ENCODE assay signal across 27 cellular contexts in the genomic region with DNA sequence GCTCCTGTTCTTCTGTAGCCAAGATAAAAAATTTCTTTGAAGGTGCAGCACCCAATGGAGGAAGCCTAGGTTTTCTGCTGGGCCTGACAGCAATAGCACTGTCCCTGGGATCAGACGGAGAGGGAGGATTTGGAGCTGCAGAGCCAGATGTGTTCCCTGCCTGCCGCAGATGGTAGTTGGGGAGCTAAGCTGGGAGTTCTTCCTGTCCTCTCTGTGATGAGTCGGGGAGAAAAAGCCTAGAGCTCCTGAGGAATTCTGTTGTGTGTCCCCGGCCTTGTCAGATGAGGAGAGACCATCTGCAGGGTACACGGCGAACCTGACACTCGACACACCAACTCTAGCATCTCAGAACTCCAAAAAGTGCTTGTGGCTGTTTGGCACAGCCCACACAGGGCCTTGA.
"Had no signal": no experiment of that assay in that cellular context is flagged by ENCODE, and none has a peak within 500 bp of the region (broad histone marks: within the 10 kb centered on the region; RNA-seq: fewer than 3 reads in every experiment).

No MANE protein-coding gene starts in this region.

- H3K4me3 ChIP-seq: body of pancreas, esophagus muscularis mucosa, heart right ventricle, left lung, lower lobe of right lung, mucosa of descending colon, pancreas, psoas muscle, sigmoid colon, smooth muscle cell, stomach, transverse colon had no signal

- H3K27ac ChIP-seq: body of pancreas, esophagus muscularis mucosa, foreskin keratinocyte, heart right ventricle, left lung, lower lobe of right lung, pancreas, psoas muscle, sigmoid colon, stomach, transverse colon had no signal

- H3K4me2 ChIP-seq: smooth muscle cell had no signal

- H3K36me3 ChIP-seq: esophagus muscularis mucosa, heart right ventricle, left lung, lower lobe of right lung, pancreas, sigmoid colon, transverse colon had no signal

- H3K27me3 ChIP-seq: body of pancreas, esophagus muscularis mucosa, foreskin keratinocyte, heart right ventricle, left lung, pancreas, sigmoid colon, stomach, transverse colon had no signal

- H3K9me3 ChIP-seq: body of pancreas, esophagus muscularis mucosa, heart right ventricle, left lung, lower lobe of right lung, mucosa of descending colon, pancreas, psoas muscle, sigmoid colon, stomach, transverse colon had no signal

- DNase-seq: activated B cell treated with CpG ODN at 0.5 μM for 24 hours; activated CD4-positive, alpha-beta T cell treated with anti-CD3 and anti-CD28 coated beads for 36 hours; activated CD8-positive, alpha-beta memory T cell treated with anti-CD3 and anti-CD28 coated beads, Interleukin-2, amount 10 ng/mL, durations not matched to agents 7 days and 5 days; activated CD8-positive, alpha-beta T cell treated with anti-CD3 and anti-CD28 coated beads, Interleukin-2, amount 10 ng/mL, durations not matched to agents 7 days and 5 days; activated naive CD4-positive, alpha-beta T cell; activated T-cell treated with anti-CD3 and anti-CD28 coated beads, Interleukin-2, amount 50 U/mL, for 48 hours; body of pancreas; cortex of kidney; foreskin keratinocyte; heart right ventricle; left lung; lower lobe of right lung; mesenchymal stem cell; mucosa of descending colon; pancreas; psoas muscle; sigmoid colon; stimulated activated CD4-positive, alpha-beta T cell treated with anti-CD3 and anti-CD28 coated beads, Interleukin-1b, Interleukin-23, amount 100 ng/mL, for 48 hours; stimulated activated CD4-positive, alpha-beta T cell treated with anti-CD3 and anti-CD28 coated beads, Interleukin-4, amount 100 ng/mL, for 4 hours; stimulated activated naive B cell treated with anti-CD40 and anti-IgM and Interleukin-4, amounts not matched to agents 10 μg/mL and 1 μg/mL and 100 μg/mL, for 72 hours; stomach; T-helper 1 cell; transverse colon had no signal

- H3K4me1 ChIP-seq: body of pancreas, left lung, lower lobe of right lung, pancreas, psoas muscle, sigmoid colon, stomach, transverse colon had no signal

- ATAC-seq: activated CD4-positive, alpha-beta T cell treated with anti-CD3 and anti-CD28 coated beads for 36 hours; activated CD8-positive, alpha-beta memory T cell treated with anti-CD3 and anti-CD28 coated beads, Interleukin-2, amount 10 ng/mL, durations not matched to agents 7 days and 5 days; activated CD8-positive, alpha-beta T cell treated with anti-CD3 and anti-CD28 coated beads, Interleukin-2, amount 10 ng/mL, durations not matched to agents 7 days and 5 days; activated naive CD4-positive, alpha-beta T cell treated with anti-CD3 and anti-CD28 coated beads, Interleukin-2, amount 50 U/mL, for 72 hours; body of pancreas; foreskin keratinocyte; left lung; lower lobe of right lung; mucosa of descending colon; natural killer cell treated with Interleukin-12 subunit alpha and Interleukin-12 subunit beta and Interleukin-15 and Interleukin-18, amount 100 ng/mL, for 72 hours; pancreas; psoas muscle; stimulated activated naive B cell treated with anti-CD40 and anti-IgM and Interleukin-4, amounts not matched to agents 10 μg/mL and 1 μg/mL and 100 μg/mL, for 72 hours had no signal
